Comparison of ENCODE assay signal across 8 cellular contexts in genomic region chr19:49473868-49474544, GRCh38. TPM values are rescaled to one million over a fixed set of nuclear protein-coding genes. Genes with fewer than 3 reads are reported as not detected.
A peak's percentile ranks its signal among the peaks of the same experiment; 100 is the strongest.
DNase-seq lines count a peak whose midpoint lies in the region; TF ChIP-seq lines count a peak whose summit lies in the region.

Gene FLT3LG (plus strand): TSS chr19:49474215. CDS start chr19:49474640, 425 bp downstream.

- H3K36me3 ChIP-seq in BJ (ENCODE audit: control insufficient read depth, insufficient read depth, low read length) (no peaks in the 10 kb centered on the region; the same call in 1 of the 2 replicates), HUES48 (ENCODE audit: control insufficient read depth, insufficient read depth, low read length) (peaks cover 12% of the 10 kb centered on the region), neutrophil (no peaks in the 10 kb centered on the region)

- no peak within 1 kb of the TSS for H3K9ac ChIP-seq in HUES48 (ENCODE audit: low read depth, low read length)

- peak; percentile 64 for TF ChIP-seq POLR2A in GM19099 (IDR thresholded peaks at IDR 0.05; ENCODE audit: extremely low read depth, insufficient read length, low read depth)

- CTCF ChIA-PET in BJ (lab: Yijun Ruan, JAX), result interaction anchor here (0.7 to 2.4 kb wide), 15 partner anchors 9 to 198 kb away, joined by 3 to 20 read pairs (median 6); partner anchors contain the start of genes ALDH16A1, NOSIP, PIH1D1 and PRRG2

- H3K27me3 ChIP-seq in BJ (ENCODE audit: control insufficient read depth, insufficient read depth, low read length) (no peaks in the 10 kb centered on the region), HUES48 (ENCODE audit: control insufficient read depth, insufficient read depth, low read length) (peaks cover 6% of the 10 kb centered on the region; the same call in 1 of the 2 replicates), neutrophil (peaks cover 8% of the 10 kb centered on the region)

- H3K4me1 ChIP-seq in HUES48 (ENCODE audit: control insufficient read depth, insufficient read depth, low read length), result no peaks in the 10 kb centered on the region
- H3K4me1 ChIP-seq in neutrophil (ENCODE audit: control insufficient read depth in 1 of 2, insufficient read depth in 1 of 2, low read depth in 1 of 2, low read length in 1 of 2), result peaks cover 11 to 24% of the 10 kb centered on the region in 2 experiments

- POLR2A ChIA-PET in BJ (lab: Charles Lee), result interaction anchor here (0.6 kb wide), 1 partner anchor 397 kb away, joined by 3 read pairs; no protein-coding TSS in a partner anchor

- no peaks in the 10 kb centered on the region for H3K9me3 ChIP-seq in HUES48 (ENCODE audit: control insufficient read depth, insufficient read depth, low read length)
- H3K9me3 ChIP-seq in neutrophil, result no peaks in the 10 kb centered on the region

- DNase-seq in BJ (ENCODE audit: low read depth), result no peak
- peak; percentile 86 for DNase-seq in RPMI8226
- peak; percentile 96 for DNase-seq in activated effector memory CD4-positive, alpha-beta T cell treated with Interleukin-2 at 50 U/mL for 16 hours
- peak; percentile 65 to 89 for DNase-seq in foreskin fibroblast
- peak; percentile 60 for DNase-seq in superior temporal gyrus (ENCODE audit: extremely low spot score)

- H3K4me3 ChIP-seq in BJ (ENCODE audit: low read depth, low read length) (peak within 1 kb of the TSS; percentile 80), HUES48 (ENCODE audit: low read depth, low read length) (peak within 1 kb of the TSS; percentile 40; the same call in 1 of the 2 replicates), foreskin fibroblast (ENCODE audit: low read depth in 1 of 2, low read length in 2 of 2) (peak within 1 kb of the TSS; percentile 72 to 73), neutrophil (ENCODE audit: low read depth in 1 of 2, low read length in 1 of 2) (peak within 1 kb of the TSS; percentile 61 to 82)

- peak; percentile 98 for TF ChIP-seq CTCF in BJ (IDR thresholded peaks at IDR 0.05; ENCODE audit: insufficient read depth, low read depth, low read length)
- peak; percentile 93 for TF ChIP-seq CTCF in foreskin fibroblast (IDR thresholded peaks at IDR 0.05; ENCODE audit: low read depth, low read length)
- TF ChIP-seq CTCF in neutrophil (IDR thresholded peaks at IDR 0.05), result peak; percentile 97

- H3K27ac ChIP-seq in HUES48 (ENCODE audit: low read depth, low read length) (no peak within 1 kb of the TSS), neutrophil (peak within 1 kb of the TSS; percentile 84)

RNA-seq across cellular contexts. Expression of gene FLT3LG, which starts in this region (rescaled TPM):
- polyA plus RNA-seq in BJ (2011; rRNA removed), result 4.9 and 7.7 TPM in 2 replicates
- polyA minus RNA-seq in BJ (2011; rRNA and poly(A)+ RNA removed), result 2.7 and 3.2 TPM in 2 replicates
